ENCODE assay signal across 26 cellular contexts in genomic region chrX:133640161-133641015, GRCh38.
DNase-seq lines count a peak whose midpoint lies in the region; ATAC-seq, FAIRE-seq and TF ChIP-seq lines count a peak whose summit lies in the region.
"Had no signal": no experiment of that assay in that cellular context is flagged by ENCODE, and none has a peak within 500 bp of the region (broad histone marks: within the 10 kb centered on the region; RNA-seq: fewer than 3 reads in every experiment).

No MANE protein-coding gene starts in this region.

- H3K27me3 Mint-ChIP-seq in astrocyte (ENCODE audit: low read depth, unreplicated experiment) (no peaks in the 10 kb centered on the region), osteocyte (ENCODE audit: unreplicated experiment) (no peaks in the 10 kb centered on the region)
- H3K27me3 Mint-ChIP-seq: CD4-positive, alpha-beta T cell had no signal

- intact Hi-C loops in aorta (cut with DNase I) = loop anchor here in 1 of 2 donors (10.0 kb wide), 1 partner anchor 76 kb away; no protein-coding TSS in a partner anchor

- H3K9me3 Mint-ChIP-seq in astrocyte (ENCODE audit: unreplicated experiment) (no peaks in the 10 kb centered on the region), osteocyte (ENCODE audit: unreplicated experiment) (no peaks in the 10 kb centered on the region)
- H3K9me3 Mint-ChIP-seq: CD4-positive, alpha-beta T cell had no signal

- no peak for ATAC-seq in aorta (ENCODE audit: low FRiP score)
- ATAC-seq: HCT116, left colon, T-helper 17 cell had no signal

- TF ChIP-seq CTCF in astrocyte (IDR thresholded peaks at IDR 0.05; ENCODE audit: insufficient read depth, low read depth, low read length) (no peak), osteocyte (IDR thresholded peaks at IDR 0.05) (no peak)

- no peaks in the 10 kb centered on the region for H3K79me2 ChIP-seq in astrocyte (ENCODE audit: insufficient read depth, low read length)

- DNase-seq in H7 = peak; percentile 19
- peak; percentile 50 for DNase-seq in astrocyte (ENCODE audit: low read depth)
- peak; percentile 11 for DNase-seq in iPS DF 4.7 (ENCODE audit: extremely low read depth, low spot score)
- DNase-seq in osteocyte (ENCODE audit: extremely low spot score, unreplicated experiment) = no peak
- no peak for DNase-seq in SK-N-DZ (ENCODE audit: low spot score)
- DNase-seq in aorta = no peak
- no peak for DNase-seq in SHP77 (lab: John Stamatoyannopoulos, UW)
- no peak for DNase-seq in NCI-H187 (lab: John Stamatoyannopoulos, UW)
- DNase-seq: activated CD4-positive, alpha-beta T cell treated with anti-CD3 and anti-CD28 coated beads, Interleukin-2, amount 50 U/mL, for 4 hours; activated naive CD4-positive, alpha-beta T cell; activated T-cell treated with anti-CD3 and anti-CD28 coated beads for 4 hours; amygdala; CD4-positive, alpha-beta T cell; left colon; midbrain; NCI-H1092 treated with DMSO at 0.1 percent for 48 hours; NCI-H2081 treated with DMSO at 0.1 percent for 48 hours; NCI-H524 treated with DMSO at 0.1 percent for 48 hours; Right ventricle myocardium superior; T-helper 17 cell; WERI-Rb-1 had no signal

- H3K4me3 ChIP-seq in H7 (ENCODE audit: insufficient read depth, low read depth, low read length) (no peak overlapping the region), astrocyte (ENCODE audit: insufficient read depth, low read depth, low read length) (no peak overlapping the region), aorta (ENCODE audit: low read length in 2 of 2) (no peak overlapping the region)

- peak overlapping the region; percentile 62 for H3K27ac Mint-ChIP-seq in astrocyte (ENCODE audit: unreplicated experiment)
- H3K27ac Mint-ChIP-seq in osteocyte (ENCODE audit: unreplicated experiment) = peak overlapping the region; percentile 82
- H3K27ac Mint-ChIP-seq: CD4-positive, alpha-beta T cell; T-helper 17 cell had no signal

- no peaks in the 10 kb centered on the region for H4K20me1 ChIP-seq in astrocyte (ENCODE audit: insufficient read depth, low read length)

- peak; percentile 95 for FAIRE-seq in astrocyte (lab: Jason Lieb, UNC)
- FAIRE-seq: colon, GM12891 had no signal

- no peaks in the 10 kb centered on the region for H3K36me3 ChIP-seq in H7 (replicated peaks; ENCODE audit: control insufficient read depth, insufficient read depth, low read length)
- H3K36me3 ChIP-seq in astrocyte (ENCODE audit: insufficient read depth, low read length) = no peaks in the 10 kb centered on the region
- no peaks in the 10 kb centered on the region for H3K36me3 ChIP-seq in aorta (ENCODE audit: control insufficient read depth in 1 of 2, insufficient read depth in 2 of 2, low read length in 1 of 2)
- H3K36me3 ChIP-seq: neutrophil, WERI-Rb-1 had no signal

- WGBS in aorta, 2 donors = 48 to 59% methylated on average over 7 of the region's 7 CpGs

- peak overlapping the region; percentile 33 for H3K4me2 ChIP-seq in astrocyte (ENCODE audit: low read length)
- H3K4me2 ChIP-seq: KMS-11 had no signal

- H3K27ac ChIP-seq in astrocyte (ENCODE audit: low read depth, low read length) (no peak overlapping the region), aorta (ENCODE audit: low read depth in 1 of 2, low read length in 2 of 2) (no peak overlapping the region)
- H3K27ac ChIP-seq: KMS-11, neutrophil, WERI-Rb-1 had no signal

- H3K9ac ChIP-seq in astrocyte (ENCODE audit: low read length) = no peak overlapping the region
- H3K9ac ChIP-seq: KMS-11 had no signal

- H3K36me3 Mint-ChIP-seq in astrocyte (ENCODE audit: low read depth, unreplicated experiment) (no peaks in the 10 kb centered on the region), osteocyte (ENCODE audit: unreplicated experiment) (no peaks in the 10 kb centered on the region)

- H3K4me1 ChIP-seq in astrocyte (ENCODE audit: insufficient read depth, low read length) = peaks cover 7% of the 10 kb centered on the region
- no peaks in the 10 kb centered on the region for H3K4me1 ChIP-seq in aorta (ENCODE audit: control insufficient read depth in 1 of 2, insufficient read depth in 2 of 2, low read length in 2 of 2)

- H3K27me3 ChIP-seq in H7 (ENCODE audit: control insufficient read depth, insufficient read depth, low read length) (no peaks in the 10 kb centered on the region), astrocyte (ENCODE audit: insufficient read depth, low read length) (no peaks in the 10 kb centered on the region), aorta (ENCODE audit: control insufficient read depth in 1 of 2, insufficient read depth in 2 of 2, low read length in 1 of 2) (no peaks in the 10 kb centered on the region)
- H3K27me3 ChIP-seq: neutrophil had no signal

- no peaks in the 10 kb centered on the region for H3K9me3 ChIP-seq in astrocyte (ENCODE audit: insufficient read depth, low read depth, low read length)
- no peaks in the 10 kb centered on the region for H3K9me3 ChIP-seq in aorta (ENCODE audit: control insufficient read depth, low read length)
- H3K9me3 ChIP-seq: neutrophil had no signal

- no peak overlapping the region for H3K4me3 Mint-ChIP-seq in astrocyte (ENCODE audit: unreplicated experiment)
- H3K4me3 Mint-ChIP-seq in osteocyte (ENCODE audit: unreplicated experiment) = no peak overlapping the region
- H3K4me3 Mint-ChIP-seq: CD4-positive, alpha-beta T cell; T-helper 17 cell had no signal

- peaks cover 18% of the 10 kb centered on the region for H3K4me1 Mint-ChIP-seq in astrocyte (ENCODE audit: low read depth, unreplicated experiment)
- peaks cover 51% of the 10 kb centered on the region for H3K4me1 Mint-ChIP-seq in osteocyte (ENCODE audit: unreplicated experiment)
- H3K4me1 Mint-ChIP-seq: T-helper 17 cell had no signal

- no peak overlapping the region for H2AFZ ChIP-seq in astrocyte (ENCODE audit: low read depth, low read length)

Comparison
In these comparisons a context has a peak if more than half of its experiments do, and no peak if none do; other contexts are left out.
1. DNase-seq: peak in H7 (single experiment), astrocyte (single experiment) and iPS DF 4.7 (single experiment); none in osteocyte (single experiment), SK-N-DZ (single experiment), aorta (0 of 2), SHP77 (0 of 2) and NCI-H187 (0 of 2).